25 cellular contexts compared by ENCODE assay signal in the genomic region with DNA sequence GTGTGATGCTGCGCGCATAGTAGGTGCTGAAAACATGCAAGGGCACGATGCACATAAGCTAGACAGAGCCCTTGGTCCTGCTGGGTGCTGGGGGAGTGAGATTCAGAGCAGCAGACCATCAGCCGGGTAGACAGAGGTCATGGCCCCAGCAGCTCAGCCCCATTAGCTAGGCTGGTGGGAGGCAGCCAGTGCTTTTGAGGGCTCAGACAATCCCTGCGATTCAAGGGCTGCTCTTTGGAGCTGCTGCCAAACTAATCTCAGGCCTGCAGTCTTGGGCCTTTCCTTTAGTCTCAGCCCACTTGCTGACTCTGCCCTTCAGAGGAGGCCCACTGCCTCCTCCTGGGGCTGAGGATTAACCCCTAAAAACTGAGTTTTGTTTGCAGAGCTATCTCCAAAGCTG.
DNase-seq lines count a peak whose midpoint lies in the region; ATAC-seq, FAIRE-seq and TF ChIP-seq lines count a peak whose summit lies in the region.
"Had no signal": no experiment of that assay in that cellular context is flagged by ENCODE, and none has a peak within 500 bp of the region (broad histone marks: within the 10 kb centered on the region; RNA-seq: fewer than 3 reads in every experiment).

No MANE protein-coding gene starts in this region.

- H3K4me3 ChIP-seq in skeletal muscle tissue (ENCODE audit: low read length in 3 of 3), result peak overlapping the region; percentile 25 to 35 (median 26)
- H3K4me3 ChIP-seq in brain microvascular endothelial cell (ENCODE audit: low read depth, low read length), result no peak overlapping the region
- no peak overlapping the region for H3K4me3 ChIP-seq in kidney (ENCODE audit: low read length in 2 of 2)

- H3K9me3 Mint-ChIP-seq in dendritic cell treated with granulocyte-macrophage colony-stimulating factor and Interleukin-4, amounts not matched to agents 40 ng/mL and 50 ng/mL, for 4 days, result no peaks in the 10 kb centered on the region
- no peaks in the 10 kb centered on the region for H3K9me3 Mint-ChIP-seq in memory B cell
- H3K9me3 Mint-ChIP-seq: activated naive CD4-positive, alpha-beta T cell treated with anti-CD3 and anti-CD28 coated beads, Interleukin-2, amount 10 ng/mL, durations not matched to agents 7 days and 5 days had no signal

- in situ Hi-C loops in brain microvascular endothelial cell (cut with HindIII; ENCODE audit: low pct_ligation_motif_present, low sequenced_read_pairs), result no loop called here

- peaks cover 29% of the 10 kb centered on the region for H3K4me1 Mint-ChIP-seq in dendritic cell treated with granulocyte-macrophage colony-stimulating factor and Interleukin-4, amounts not matched to agents 40 ng/mL and 50 ng/mL, for 4 days (ENCODE audit: low read depth)
- H3K4me1 Mint-ChIP-seq in memory B cell, result peaks cover 2% of the 10 kb centered on the region
- H3K4me1 Mint-ChIP-seq: activated naive CD4-positive, alpha-beta T cell treated with anti-CD3 and anti-CD28 coated beads, Interleukin-2, amount 10 ng/mL, durations not matched to agents 7 days and 5 days had no signal

- no peaks in the 10 kb centered on the region for H3K36me3 ChIP-seq in skeletal muscle tissue (ENCODE audit: control insufficient read depth in 3 of 3, insufficient read depth in 3 of 3, low read length in 3 of 3)
- H3K36me3 ChIP-seq in brain microvascular endothelial cell (replicated peaks), result no peaks in the 10 kb centered on the region
- H3K36me3 ChIP-seq in kidney (ENCODE audit: control insufficient read depth in 1 of 2, insufficient read depth in 2 of 2, low read length in 2 of 2), result no peaks in the 10 kb centered on the region
- H3K36me3 ChIP-seq: prostate gland had no signal

- H3K27ac Mint-ChIP-seq in dendritic cell treated with granulocyte-macrophage colony-stimulating factor and Interleukin-4, amounts not matched to agents 40 ng/mL and 50 ng/mL, for 4 days, result no peak overlapping the region
- H3K27ac Mint-ChIP-seq in memory B cell, result no peak overlapping the region
- H3K27ac Mint-ChIP-seq: activated naive CD4-positive, alpha-beta T cell treated with anti-CD3 and anti-CD28 coated beads, Interleukin-2, amount 10 ng/mL, durations not matched to agents 7 days and 5 days; CD8-positive, alpha-beta memory T cell; naive thymus-derived CD8-positive, alpha-beta T cell had no signal

- no peak for ATAC-seq in memory B cell (ENCODE audit: low read depth)
- ATAC-seq: naive thymus-derived CD8-positive, alpha-beta T cell had no signal

- no peaks in the 10 kb centered on the region for H3K36me3 Mint-ChIP-seq in dendritic cell treated with granulocyte-macrophage colony-stimulating factor and Interleukin-4, amounts not matched to agents 40 ng/mL and 50 ng/mL, for 4 days (ENCODE audit: low read depth)
- no peaks in the 10 kb centered on the region for H3K36me3 Mint-ChIP-seq in memory B cell
- H3K36me3 Mint-ChIP-seq: activated naive CD4-positive, alpha-beta T cell treated with anti-CD3 and anti-CD28 coated beads, Interleukin-2, amount 10 ng/mL, durations not matched to agents 7 days and 5 days; CD8-positive, alpha-beta memory T cell had no signal

- H3K9ac ChIP-seq in skeletal muscle tissue (ENCODE audit: low read depth in 1 of 3, low read length in 3 of 3) (no peak overlapping the region), kidney (ENCODE audit: low read length in 2 of 2) (no peak overlapping the region)

- peaks cover 26% of the 10 kb centered on the region for H3K27me3 Mint-ChIP-seq in dendritic cell treated with granulocyte-macrophage colony-stimulating factor and Interleukin-4, amounts not matched to agents 40 ng/mL and 50 ng/mL, for 4 days
- H3K27me3 Mint-ChIP-seq in memory B cell, result peaks cover 19% of the 10 kb centered on the region

- no peaks in the 10 kb centered on the region for H3K9me3 ChIP-seq in skeletal muscle tissue (ENCODE audit: control insufficient read depth in 3 of 3, low read length in 3 of 3)
- no peaks in the 10 kb centered on the region for H3K9me3 ChIP-seq in kidney (ENCODE audit: control insufficient read depth in 1 of 2, low read length in 2 of 2)
- H3K9me3 ChIP-seq: prostate gland had no signal

- DNase-seq in DMS53 (lab: John Stamatoyannopoulos, UW) (peak; percentile 12), DMS53 treated with DMSO at 0.1 percent for 48 hours (lab: John Stamatoyannopoulos, UW; ENCODE audit: unreplicated experiment) (no peak), memory B cell (ENCODE audit: low spot score in 2 of 2) (no peak), brain microvascular endothelial cell (no peak), kidney (no peak)
- DNase-seq in effector CD4-positive, alpha-beta T cell, result no peak
- DNase-seq: activated CD4-positive, alpha-beta T cell treated with anti-CD3 and anti-CD28 coated beads for 1 hour; activated naive CD4-positive, alpha-beta T cell treated with anti-CD3 and anti-CD28 coated beads, Interleukin-2, amount 10 ng/mL, durations not matched to agents 7 days and 5 days; activated T-cell treated with anti-CD3 and anti-CD28 coated beads, Interleukin-2, amount 50 U/mL, for 48 hours; CD8-positive, alpha-beta memory T cell; DMS79; foreskin fibroblast; KBM-7; naive thymus-derived CD8-positive, alpha-beta T cell; NCI-H1694 treated with DMSO at 0.1 percent for 48 hours; NCI-H2227 treated with DMSO at 0.1 percent for 48 hours; SHP77 treated with DMSO at 0.1 percent for 48 hours; stimulated activated CD4-positive, alpha-beta T cell treated with anti-CD3 and anti-CD28 coated beads, Interleukin-2, amount 100 ng/mL, for 48 hours; stimulated activated naive CD4-positive, alpha-beta T cell; SW 1271 had no signal

- FAIRE-seq in kidney (lab: Jason Lieb, UNC), result no peak
- FAIRE-seq: GM12891 had no signal

- intact Hi-C loops in dendritic cell treated with granulocyte-macrophage colony-stimulating factor and Interleukin-4, amounts not matched to agents 40 ng/mL and 50 ng/mL, for 4 days (cut with micrococcal nuclease), result no loop called here
- intact Hi-C loops in kidney (cut with DNase I), result no loop called here

- H3K4me3 Mint-ChIP-seq in dendritic cell treated with granulocyte-macrophage colony-stimulating factor and Interleukin-4, amounts not matched to agents 40 ng/mL and 50 ng/mL, for 4 days, result peak overlapping the region; percentile 81
- peak overlapping the region; percentile 28 for H3K4me3 Mint-ChIP-seq in memory B cell
- H3K4me3 Mint-ChIP-seq: activated naive CD4-positive, alpha-beta T cell treated with anti-CD3 and anti-CD28 coated beads, Interleukin-2, amount 10 ng/mL, durations not matched to agents 7 days and 5 days had no signal

- peaks cover 0 to 13% (median 3%) of the 10 kb centered on the region in 3 donors for H3K27me3 ChIP-seq in skeletal muscle tissue (ENCODE audit: control insufficient read depth in 3 of 3, insufficient read depth in 3 of 3, low read length in 3 of 3)
- H3K27me3 ChIP-seq in brain microvascular endothelial cell (replicated peaks), result no peaks in the 10 kb centered on the region

- peaks cover 3 to 39% (median 6%) of the 10 kb centered on the region in 3 donors for H3K4me1 ChIP-seq in skeletal muscle tissue (ENCODE audit: control insufficient read depth in 3 of 3, insufficient read depth in 3 of 3, low read length in 3 of 3)
- H3K4me1 ChIP-seq in kidney (ENCODE audit: control insufficient read depth in 1 of 2, insufficient read depth in 1 of 2, low read depth in 1 of 2, low read length in 2 of 2), result no peaks in the 10 kb centered on the region
- H3K4me1 ChIP-seq: prostate gland had no signal

- TF ChIP-seq CTCF in brain microvascular endothelial cell (IDR thresholded peaks at IDR 0.05; ENCODE audit: low read depth, low read length, missing control alignments), result no peak
- TF ChIP-seq CTCF in kidney (IDR thresholded peaks at IDR 0.05; ENCODE audit: borderline replicate concordance, extremely low read depth, insufficient read depth), result no peak

- H3K27ac ChIP-seq in skeletal muscle tissue (ENCODE audit: low read depth, low read length) (no peak overlapping the region), brain microvascular endothelial cell (no peak overlapping the region), kidney (ENCODE audit: low read depth in 2 of 2, low read length in 2 of 2) (no peak overlapping the region)
- H3K27ac ChIP-seq: 22Rv1 had no signal

Comparison
In these comparisons a context has a peak if more than half of its experiments do, and no peak if none do; other contexts are left out.
1. H3K4me3 ChIP-seq: peak in skeletal muscle tissue (3 of 3); none in brain microvascular endothelial cell (single experiment) and kidney (0 of 2).